ENCODE assay signal across 17 cellular contexts in genomic region chr17:72502940-72503341, GRCh38.
DNase-seq lines count a peak whose midpoint lies in the region; ATAC-seq, FAIRE-seq and TF ChIP-seq lines count a peak whose summit lies in the region.
"Had no signal": no experiment of that assay in that cellular context is flagged by ENCODE, and none has a peak within 500 bp of the region (broad histone marks: within the 10 kb centered on the region; RNA-seq: fewer than 3 reads in every experiment).

No MANE protein-coding gene starts in this region.

- peaks cover 17% of the 10 kb centered on the region for H3K9me3 Mint-ChIP-seq in endodermal cell
- H3K9me3 Mint-ChIP-seq: T-helper 2 cell treated with Interferon-gamma antibody and Interleukin-4, amounts not matched to agents 5 μg/mL and 100 μg/mL, for 36 hours had no signal

- H3K4me3 Mint-ChIP-seq in endodermal cell: no peak overlapping the region
- H3K4me3 Mint-ChIP-seq: stimulated activated naive CD8-positive, alpha-beta T cell treated with anti-CD3 and anti-CD28 coated beads, Interleukin-15, amount 100 ng/mL, for 72 hours; T-helper 2 cell treated with Interferon-gamma antibody and Interleukin-4, amounts not matched to agents 5 μg/mL and 100 μg/mL, for 36 hours had no signal

- H3K27me3 ChIP-seq in Panc1 (ENCODE audit: control insufficient read depth, insufficient read depth, low read length): no peaks in the 10 kb centered on the region
- H3K27me3 ChIP-seq in endodermal cell (ENCODE audit: control insufficient read depth, insufficient read depth, low read length, poor library complexity, severe bottlenecking): peaks cover 11% of the 10 kb centered on the region
- no peaks in the 10 kb centered on the region for H3K27me3 ChIP-seq in lower lobe of right lung (ENCODE audit: low read depth)

- H3K27ac ChIP-seq in A549: peak overlapping the region; percentile 63 to 81
- H3K27ac ChIP-seq in Panc1 (ENCODE audit: low read length): peak overlapping the region; percentile 98
- peak overlapping the region; percentile 19 for H3K27ac ChIP-seq in endodermal cell (ENCODE audit: low read depth, low read length)
- peak overlapping the region; percentile 68 for H3K27ac ChIP-seq in lower lobe of right lung

- no peaks in the 10 kb centered on the region for H3K9me3 ChIP-seq in A549
- no peaks in the 10 kb centered on the region for H3K9me3 ChIP-seq in Panc1 (ENCODE audit: control insufficient read depth, insufficient read depth, low read depth, low read length)
- peaks cover 5% of the 10 kb centered on the region for H3K9me3 ChIP-seq in endodermal cell (ENCODE audit: control insufficient read depth, low read length)
- H3K9me3 ChIP-seq in lower lobe of right lung: no peaks in the 10 kb centered on the region

- H3K4me2 ChIP-seq in A549: peak overlapping the region; percentile 60

- H3K4me3 ChIP-seq in A549 (no peak overlapping the region), Panc1 (ENCODE audit: low read depth in 2 of 2, low read length in 2 of 2) (peak overlapping the region; percentile 23 to 51; a peak in 3 of 4 replicates), endodermal cell (ENCODE audit: low read length) (no peak overlapping the region), lower lobe of right lung (no peak overlapping the region)
- H3K4me3 ChIP-seq: lung had no signal

- H3K36me3 Mint-ChIP-seq in endodermal cell (ENCODE audit: low read depth): no peaks in the 10 kb centered on the region

- POLR2A ChIA-PET in A549 (lab: Yijun Ruan, JAX) (no interaction called here), Panc1 (lab: Charles Lee) (no interaction called here)

- DNase-seq in A549 (ENCODE audit: low read depth in 1 of 2, low spot score in 1 of 2) (peak in 1 of 2 experiments; percentile 58), Panc1 (ENCODE audit: low read depth, low spot score) (no peak), endodermal cell (no peak), lower lobe of right lung (no peak), omental fat pad (ENCODE audit: low spot score) (no peak), nucleus accumbens (lab: John Stamatoyannopoulos, UW) (no peak), NCI-H446 treated with DMSO at 0.1 percent for 48 hours (lab: John Stamatoyannopoulos, UW) (no peak)
- DNase-seq: ACHN; activated CD4-positive, alpha-beta T cell treated with anti-CD3 and anti-CD28 coated beads, Interleukin-2, amount 50 U/mL, for 48 hours; NCI-H146; stimulated activated naive CD8-positive, alpha-beta T cell treated with anti-CD3 and anti-CD28 coated beads, Interleukin-15, amount 100 ng/mL, for 72 hours had no signal

- no peak for FAIRE-seq in A549 (lab: Jason Lieb, UNC)
- FAIRE-seq: H54, small intestine had no signal

- peaks cover 15% of the 10 kb centered on the region for H3K4me1 Mint-ChIP-seq in endodermal cell
- H3K4me1 Mint-ChIP-seq: stimulated activated naive CD8-positive, alpha-beta T cell treated with anti-CD3 and anti-CD28 coated beads, Interleukin-15, amount 100 ng/mL, for 72 hours had no signal

- in situ Hi-C loops in Panc1 (cut with HindIII; ENCODE audit: low pct_unique_long_range_greater_than_20kb, low sequenced_read_pairs): no loop called here

- H3K27ac Mint-ChIP-seq in endodermal cell: no peak overlapping the region
- H3K27ac Mint-ChIP-seq: activated T-helper 2 cell treated with anti-CD3 and anti-CD28 coated beads, Interferon-gamma antibody, Interleukin-2, Interleukin-4, amounts not matched to agents 10 μg/mL and 5 μg/mL and 100 μg/mL, durations not matched to agents 14 hours and 24 hours and 36 hours; stimulated activated naive CD8-positive, alpha-beta T cell treated with anti-CD3 and anti-CD28 coated beads, Interleukin-15, amount 100 ng/mL, for 72 hours; T-helper 2 cell treated with Interferon-gamma antibody and Interleukin-4, amounts not matched to agents 5 μg/mL and 100 μg/mL, for 36 hours had no signal

- no peak for TF ChIP-seq EP300 in A549 (IDR thresholded peaks at IDR 0.05)

- peaks cover 33% of the 10 kb centered on the region for H3K27me3 Mint-ChIP-seq in endodermal cell (ENCODE audit: insufficient read depth)

- CTCF ChIA-PET in A549 (lab: Yijun Ruan, JAX) (interaction anchor here (1.1 to 1.9 kb wide), 3 partner anchors 13 to 37 kb away, joined by 3 to 7 read pairs (median 6); no protein-coding TSS in a partner anchor), Panc1 (lab: Charles Lee) (interaction anchor here (0.6 kb wide), 1 partner anchor 18 kb away, joined by 3 read pairs; no protein-coding TSS in a partner anchor)

- peaks cover 53% of the 10 kb centered on the region for H3K4me1 ChIP-seq in A549
- H3K4me1 ChIP-seq in Panc1 (ENCODE audit: control insufficient read depth, insufficient read depth, low read length): peaks cover 82% of the 10 kb centered on the region
- no peaks in the 10 kb centered on the region for H3K4me1 ChIP-seq in endodermal cell (ENCODE audit: control insufficient read depth, insufficient read depth, low read length)
- no peaks in the 10 kb centered on the region for H3K4me1 ChIP-seq in lower lobe of right lung

- no peak for TF ChIP-seq CTCF in A549 (IDR thresholded peaks at IDR 0.05)
- no peak for TF ChIP-seq CTCF in Panc1 (IDR thresholded peaks at IDR 0.05)
- TF ChIP-seq CTCF in endodermal cell (conservative IDR thresholded peaks at IDR 0.05): no peak
- TF ChIP-seq CTCF in lower lobe of right lung (IDR thresholded peaks at IDR 0.05): no peak
- no peak for TF ChIP-seq CTCF in omental fat pad (IDR thresholded peaks at IDR 0.05)

- ATAC-seq in A549 (peak; percentile 18 to 39; a peak in 5 of 6 replicates), Panc1 (no peak; the same call in 1 of the 2 replicates), lower lobe of right lung (no peak), GM19324 (IDR thresholded peaks at IDR 0.05; ENCODE audit: low FRiP score, unreplicated experiment) (no peak), omental fat pad (ENCODE audit: low FRiP score) (no peak)
- ATAC-seq: stimulated activated naive CD8-positive, alpha-beta T cell treated with anti-CD3 and anti-CD28 coated beads, Interleukin-15, amount 100 ng/mL, for 72 hours had no signal

- BruUV-seq in Panc1 (replicated peaks; lab: Mats Ljungman, UMichigan): no TSS peak

- no peak overlapping the region for H3K9ac ChIP-seq in endodermal cell (ENCODE audit: extremely low read depth, low read length, poor library complexity, severe bottlenecking)

- no peak for TF ChIP-seq POLR2A in A549 (IDR thresholded peaks at IDR 0.05; ENCODE audit: low read length)

- no peaks in the 10 kb centered on the region for H3K36me3 ChIP-seq in Panc1 (ENCODE audit: control insufficient read depth, insufficient read depth, low read length)
- H3K36me3 ChIP-seq in endodermal cell (ENCODE audit: control insufficient read depth, insufficient read depth, low read length): no peaks in the 10 kb centered on the region
- H3K36me3 ChIP-seq in lower lobe of right lung: no peaks in the 10 kb centered on the region

- intact Hi-C loops in Panc1 (cut with micrococcal nuclease; ENCODE audit: unreplicated experiment): no loop called here
- intact Hi-C loops in lower lobe of right lung (cut with DNase I): no loop called here

- TF ChIP-seq RAD21 in A549 (conservative IDR thresholded peaks at IDR 0.05 in 1 of 2, IDR thresholded peaks at IDR 0.05 in 1 of 2): no peak

- 47% methylated on average over 9 of the region's 9 CpGs for WGBS in A549 (ENCODE audit: missing lambda C conversion rate)
- 90 to 100% methylated on average over 3 to 9 of the region's 9 CpGs for WGBS in endodermal cell (ENCODE audit: insufficient coverage in 1 of 2, insufficient read length in 1 of 2), 2 experiments

TF ChIP-seq in A549, 52 proteins besides CTCF, POLR2A, EP300 and RAD21:
- no peak for TF ChIP-seq RARB (CRISPR knock-in tag; IDR thresholded peaks at IDR 0.05)
- no peak for TF ChIP-seq MAFK (IDR thresholded peaks at IDR 0.05; ENCODE audit: partially characterized antibody)
- TF ChIP-seq CHD4 (IDR thresholded peaks at IDR 0.05; ENCODE audit: borderline replicate concordance): no peak
- TF ChIP-seq FOSB (CRISPR knock-in tag; IDR thresholded peaks at IDR 0.05): no peak
- peak; percentile 59 to 61; a peak in 3 of 4 replicates for TF ChIP-seq CEBPB (IDR thresholded peaks at IDR 0.05)
- no peak for TF ChIP-seq ZFP36 (IDR thresholded peaks at IDR 0.05; ENCODE audit: borderline replicate concordance, partially characterized antibody)
- no peak for TF ChIP-seq CBX8 (IDR thresholded peaks at IDR 0.05)
- TF ChIP-seq HOXB5 (CRISPR knock-in tag; IDR thresholded peaks at IDR 0.05): no peak

Comparison
In these comparisons a context has a peak if more than half of its experiments do, and no peak if none do; other contexts are left out.
1. ATAC-seq: peak in A549 (2 of 2); none in Panc1 (single experiment), lower lobe of right lung (0 of 2), GM19324 (single experiment) and omental fat pad (single experiment).
2. H3K27ac ChIP-seq: peak in every context shown above with its lines; median percentile 98 in Panc1; 72 in A549; 68 in lower lobe of right lung; 19 in endodermal cell.
3. H3K4me3 ChIP-seq: peak in Panc1 (2 of 2); none in A549 (single experiment), endodermal cell (single experiment) and lower lobe of right lung (single experiment).